ENCODE assay signal across 8 cellular contexts in genomic region chrX:49876750-49877149, GRCh38. TPM values are rescaled to one million over a fixed set of nuclear protein-coding genes. Genes with fewer than 3 reads are reported as not detected.
DNase-seq lines count a peak whose midpoint lies in the region; ATAC-seq, FAIRE-seq and TF ChIP-seq lines count a peak whose summit lies in the region.

No MANE protein-coding gene starts in this region.

- POLR2A ChIA-PET in GM12878 (lab: Charles Lee), result no interaction called here

- TF ChIP-seq RAD21 in GM12878 (IDR thresholded peaks at IDR 0.05; ENCODE audit: insufficient read depth, low read depth, low read length), result peak; percentile 44

- no peak for TF ChIP-seq POLR2A in GM12878 (IDR thresholded peaks at IDR 0.05; ENCODE audit: low read depth, low read length)

- no peak for TF ChIP-seq EP300 in GM12878 (IDR thresholded peaks at IDR 0.05; ENCODE audit: borderline replicate concordance in 1 of 2, control insufficient read depth in 1 of 2, low read depth in 2 of 2, low read length in 2 of 2)

- no peaks in the 10 kb centered on the region; the same call in 1 of the 2 replicates for H3K4me1 ChIP-seq in GM12878 (ENCODE audit: control insufficient read depth, insufficient read depth, low read length)

- RAD21 ChIA-PET in GM12878 (lab: Charles Lee; ENCODE audit: unreplicated experiment), result interaction anchor here (1.1 to 4.5 kb wide), 2 partner anchors 34 to 37 kb away, joined by 4 to 46 read pairs; no protein-coding TSS in a partner anchor

- H4K20me1 ChIP-seq in GM12878 (ENCODE audit: control insufficient read depth, insufficient read depth), result no peaks in the 10 kb centered on the region

- H3K27ac ChIP-seq in GM12878 (ENCODE audit: control insufficient read depth, insufficient read depth), result no peak overlapping the region

- H3K79me2 ChIP-seq in GM12878 (ENCODE audit: control insufficient read depth, insufficient read depth, low read length), result no peaks in the 10 kb centered on the region

- peak overlapping the region; percentile 68 for H3K27ac Mint-ChIP-seq in memory B cell

- BruUV-seq in GM12878 (replicated peaks; lab: Mats Ljungman, UMichigan), result no TSS peak

- CTCF ChIA-PET in GM12878 (lab: Yijun Ruan, JAX), result interaction anchor here (0.9 to 6.9 kb wide), 8 partner anchors 8 to 684 kb away, joined by 3 to 85 read pairs (median 8); partner anchors contain the start of genes CLCN5 and PPP1R3F

- no peaks in the 10 kb centered on the region for H3K36me3 ChIP-seq in GM12878 (ENCODE audit: control insufficient read depth in 2 of 2, insufficient read depth in 2 of 2, low read length in 1 of 2)

- H3K4me3 ChIP-seq in GM12878, result no peak overlapping the region

- no peak overlapping the region for H3K4me3 Mint-ChIP-seq in memory B cell

- no peak overlapping the region for H2AFZ ChIP-seq in GM12878 (ENCODE audit: control insufficient read depth, low read depth, low read length)

- no peak for DNase-seq in AG09319 (ENCODE audit: extremely low read depth, low read depth)
- peak; percentile 50 for DNase-seq in ELR (ENCODE audit: low read depth)
- DNase-seq in NCI-H1417 (lab: John Stamatoyannopoulos, UW), result peak; percentile 34 to 82 (median 47)
- DNase-seq in GM12878 (ENCODE audit: low read depth, low spot score), result no peak
- peak in 1 of 2 donors; percentile 14 for DNase-seq in memory B cell (ENCODE audit: low spot score in 2 of 2)
- DNase-seq in cortex of kidney (lab: John Stamatoyannopoulos, UW), result no peak
- no peak for DNase-seq in cardiac septum (ENCODE audit: low spot score)

- 2% methylated on average over 3 of the region's 3 CpGs for WGBS in GM12878 (ENCODE audit: insufficient coverage, insufficient replicate concordance, low lambda C conversion rate, missing lambda C conversion rate)

- FAIRE-seq in GM12878 (lab: Jason Lieb, UNC), result peak; percentile 92

- peaks cover 10% of the 10 kb centered on the region for H3K4me1 Mint-ChIP-seq in memory B cell

- H3K9me3 Mint-ChIP-seq in memory B cell, result no peaks in the 10 kb centered on the region

- peaks cover 1% of the 10 kb centered on the region for H3K36me3 Mint-ChIP-seq in memory B cell

- H3K27me3 Mint-ChIP-seq in memory B cell, result no peaks in the 10 kb centered on the region

- H3K9ac ChIP-seq in GM12878 (ENCODE audit: control insufficient read depth, insufficient read depth, low read length), result no peak overlapping the region

- peak; percentile 39 for TF ChIP-seq CTCF in AG09319 (IDR thresholded peaks at IDR 0.05; ENCODE audit: low read depth, low read length)
- peak; percentile 36 to 53 (median 46) for TF ChIP-seq CTCF in GM12878 (IDR thresholded peaks at IDR 0.05 in 2 of 3, conservative IDR thresholded peaks at IDR 0.05 in 1 of 3; ENCODE audit: control insufficient read depth in 2 of 3, extremely low read depth in 1 of 3, insufficient read depth in 1 of 3, low read depth in 3 of 3, low read length in 3 of 3)

- no peak overlapping the region for H3K4me2 ChIP-seq in GM12878 (ENCODE audit: control insufficient read depth, insufficient read depth)

- ATAC-seq in GM12878, result peak; percentile 39; the same call in 2 of the 3 replicates
- ATAC-seq in memory B cell (ENCODE audit: low read depth), result no peak
- no peak for ATAC-seq in HG02759 (IDR thresholded peaks at IDR 0.05; ENCODE audit: unreplicated experiment)

- intact Hi-C loops in GM12878 (cut with micrococcal nuclease; ENCODE audit: unreplicated experiment), result loop anchor here (1.0 kb wide), 2 partner anchors 36 to 115 kb away; no protein-coding TSS in a partner anchor
- intact Hi-C loops in cardiac septum (cut with DNase I), result no loop called here

- H3K9me3 ChIP-seq in GM12878 (replicated peaks; ENCODE audit: control insufficient read depth, insufficient read depth, low read length), result no peaks in the 10 kb centered on the region

- SMC1A ChIA-PET in GM12878 (lab: Charles Lee; ENCODE audit: uncharacterized antibody, unreplicated experiment), result interaction anchor here (0.6 to 3.7 kb wide), 5 partner anchors 36 to 116 kb away, joined by 3 to 35 read pairs (median 4); no protein-coding TSS in a partner anchor

- no peaks in the 10 kb centered on the region for H3K27me3 ChIP-seq in GM12878 (replicated peaks in 1 of 2; ENCODE audit: control insufficient read depth in 2 of 2, insufficient read depth in 2 of 2, low read length in 1 of 2)

- in situ Hi-C loops in GM12878 (cut with MboI), result no loop called here

TF ChIP-seq in GM12878, 131 proteins besides CTCF, POLR2A, EP300 and RAD21 (continues in another document):
- no peak for TF ChIP-seq EZH2 (IDR thresholded peaks at IDR 0.05; ENCODE audit: borderline replicate concordance, control insufficient read depth, low read depth, low read length)
- TF ChIP-seq E2F8 (IDR thresholded peaks at IDR 0.05; ENCODE audit: low read depth, partially characterized antibody), result no peak
- no peak for TF ChIP-seq FOS (IDR thresholded peaks at IDR 0.05; ENCODE audit: borderline replicate concordance, extremely low read depth, insufficient read length)

RNA-seq across cellular contexts. Expression of gene USP27X, which starts 2.5 kb away (rescaled TPM):
- 0.59 and 0.63 TPM in 2 replicates for total RNA-seq in GM12878 (2013; cell fraction: nucleolus; rRNA removed)
- 0.82 and 0.90 TPM in 2 replicates for total RNA-seq in GM12878 (2014; rRNA removed)
- 0.69 and 0.89 TPM in 2 replicates for total RNA-seq in GM12878 (2014; rRNA removed; fragmentation: Illumina TruSeq; extraction: Trizol)
- 0.90 and 1.3 TPM in 2 replicates for total RNA-seq in GM12878 (2021)
- polyA plus RNA-seq in GM12878 (2011; ENCODE audit: low read depth), result 0.73 TPM
- polyA plus RNA-seq in GM12878 (2011; rRNA removed), result 0.79 and 0.94 TPM in 2 replicates
- polyA plus RNA-seq in GM12878 (2011; cell fraction: cytosol; rRNA removed), result 0.65 and 0.73 TPM in 2 replicates
- 0.45 and 0.60 TPM in 2 replicates for polyA plus RNA-seq in GM12878 (2011; cell fraction: nucleus; rRNA removed)
- 0.87 and 1.1 TPM in 2 replicates for polyA plus RNA-seq in GM12878 (2012)
- polyA plus RNA-seq in GM12878 (2014; fragmentation: Illumina TruSeq; extraction: Trizol), result 2.0 and 3.5 TPM in 2 replicates
- polyA plus RNA-seq in GM12878 (2014; fragmentation: Nextera tagmentation; extraction: Ambion mirVana), result under 1 TPM; 0.31 to 0.33 TPM
- 0.93 and 1.1 TPM in 2 replicates for polyA plus RNA-seq in GM12878 (2014; rRNA removed)
- polyA plus RNA-seq in GM12878 (2016; fragmentation: Nextera tagmentation; extraction: Ambion mirVana), result under 1 TPM in 1 of 2 experiments, not detected in 1; 0.09 TPM
- polyA minus RNA-seq in GM12878 (2011; rRNA and poly(A)+ RNA removed), result 1.6 and 2.3 TPM in 2 replicates
- polyA minus RNA-seq in GM12878 (2011; cell fraction: cytosol; rRNA and poly(A)+ RNA removed), result 0.42 TPM in 1 of 2 replicates, not detected in the other
- polyA minus RNA-seq in GM12878 (2011; cell fraction: nucleus; rRNA and poly(A)+ RNA removed), result 1.2 and 1.8 TPM in 2 replicates
- 2.3 TPM for total RNA-seq in cardiac septum

RNA-seq across cellular contexts. Expression of gene CLCN5, which starts 45.6 kb away (rescaled TPM):
- total RNA-seq in GM12878 (2013; cell fraction: nucleolus; rRNA removed), result 16.1 and 23.3 TPM in 2 replicates
- total RNA-seq in GM12878 (2014; rRNA removed), result 2.3 and 3.7 TPM in 2 replicates
- 2.9 and 3.3 TPM in 2 replicates for total RNA-seq in GM12878 (2014; rRNA removed; fragmentation: Illumina TruSeq; extraction: Trizol)
- 3.1 and 4.5 TPM in 2 replicates for total RNA-seq in GM12878 (2021)
- polyA plus RNA-seq in GM12878 (2011; ENCODE audit: low read depth), result 0.55 TPM
- polyA plus RNA-seq in GM12878 (2011; rRNA removed), result 3.8 TPM in 2 replicates
- 2.3 and 2.5 TPM in 2 replicates for polyA plus RNA-seq in GM12878 (2011; cell fraction: cytosol; rRNA removed)
- polyA plus RNA-seq in GM12878 (2011; cell fraction: nucleus; rRNA removed), result 6.4 and 9.0 TPM in 2 replicates
- 0.65 and 0.95 TPM in 2 replicates for polyA plus RNA-seq in GM12878 (2012)
- 3.1 and 5.5 TPM in 2 replicates for polyA plus RNA-seq in GM12878 (2014; fragmentation: Illumina TruSeq; extraction: Trizol)
- under 1 TPM; 0.33 to 0.43 TPM for polyA plus RNA-seq in GM12878 (2014; fragmentation: Nextera tagmentation; extraction: Ambion mirVana)
- 1.9 and 2.9 TPM in 2 replicates for polyA plus RNA-seq in GM12878 (2014; rRNA removed)
- polyA plus RNA-seq in GM12878 (2016; fragmentation: Nextera tagmentation; extraction: Ambion mirVana), result 1 to 10 TPM; 1.5 to 1.6 TPM
- polyA minus RNA-seq in GM12878 (2011; rRNA and poly(A)+ RNA removed), result 8.4 and 9.4 TPM in 2 replicates
- 1.9 and 3.5 TPM in 2 replicates for polyA minus RNA-seq in GM12878 (2011; cell fraction: cytosol; rRNA and poly(A)+ RNA removed)
- 5.6 and 10.5 TPM in 2 replicates for polyA minus RNA-seq in GM12878 (2011; cell fraction: nucleus; rRNA and poly(A)+ RNA removed)
- total RNA-seq in cardiac septum, result 2.1 TPM

RNA-seq across cellular contexts. Expression of gene PAGE4, which starts 47.6 kb away (rescaled TPM):
- not detected in 2 replicates for total RNA-seq in GM12878 (2013; cell fraction: nucleolus; rRNA removed)
- total RNA-seq in GM12878 (2014; rRNA removed) (not detected in 2 replicates), GM12878 (2014; rRNA removed; fragmentation: Illumina TruSeq; extraction: Trizol) (not detected in 2 replicates), GM12878 (2021) (not detected in 2 replicates), cardiac septum (not detected)
- polyA plus RNA-seq in GM12878 (2011; ENCODE audit: low read depth), result not detected
- polyA plus RNA-seq in GM12878 (2011; rRNA removed) (not detected in 2 replicates), GM12878 (2014; fragmentation: Illumina TruSeq; extraction: Trizol) (not detected in 2 replicates), GM12878 (2014; fragmentation: Nextera tagmentation; extraction: Ambion mirVana) (not detected), GM12878 (2014; rRNA removed) (not detected in 2 replicates), GM12878 (2016; fragmentation: Nextera tagmentation; extraction: Ambion mirVana) (not detected)
- not detected in 2 replicates for polyA plus RNA-seq in GM12878 (2011; cell fraction: cytosol; rRNA removed)
- polyA plus RNA-seq in GM12878 (2011; cell fraction: nucleus; rRNA removed), result not detected in 2 replicates
- not detected in 2 replicates for polyA plus RNA-seq in GM12878 (2012)
- polyA minus RNA-seq in GM12878 (2011; rRNA and poly(A)+ RNA removed), result not detected in 2 replicates
- not detected in 2 replicates for polyA minus RNA-seq in GM12878 (2011; cell fraction: cytosol; rRNA and poly(A)+ RNA removed)
- polyA minus RNA-seq in GM12878 (2011; cell fraction: nucleus; rRNA and poly(A)+ RNA removed), result not detected in 2 replicates

Comparison
In these comparisons a context has a peak if more than half of its experiments do, and no peak if none do; other contexts are left out.
1. DNase-seq: peak in ELR (single experiment) and NCI-H1417 (3 of 3); none in AG09319 (single experiment), GM12878 (single experiment), cortex of kidney (single experiment) and cardiac septum (single experiment).